Comparison of ENCODE assay signal across 8 cellular contexts in the genomic region with DNA sequence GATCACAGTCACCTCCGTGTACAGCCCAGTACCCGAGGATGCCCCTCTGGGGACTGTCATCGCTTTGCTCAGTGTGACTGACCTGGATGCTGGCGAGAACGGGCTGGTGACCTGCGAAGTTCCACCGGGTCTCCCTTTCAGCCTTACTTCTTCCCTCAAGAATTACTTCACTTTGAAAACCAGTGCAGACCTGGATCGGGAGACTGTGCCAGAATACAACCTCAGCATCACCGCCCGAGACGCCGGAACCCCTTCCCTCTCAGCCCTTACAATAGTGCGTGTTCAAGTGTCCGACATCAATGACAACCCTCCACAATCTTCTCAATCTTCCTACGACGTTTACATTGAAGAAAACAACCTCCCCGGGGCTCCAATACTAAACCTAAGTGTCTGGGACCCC. TPM values are rescaled to one million over a fixed set of nuclear protein-coding genes. Genes with fewer than 3 reads are reported as not detected.
DNase-seq lines count a peak whose midpoint lies in the region; ATAC-seq and TF ChIP-seq lines count a peak whose summit lies in the region.

No MANE protein-coding gene starts in this region.

- DNase-seq in fibroblast of lung (ENCODE audit: low read depth in 2 of 2) (no peak), psoas muscle (no peak), GM03348 (ENCODE audit: low spot score) (no peak), GM10266 (ENCODE audit: extremely low spot score) (no peak), NCI-H2227 (lab: John Stamatoyannopoulos, UW; ENCODE audit: unreplicated experiment) (no peak)

- peak overlapping the region; percentile 72 for H3K4me2 ChIP-seq in SU-DHL-6 (ENCODE audit: low read depth, low read length, poor library complexity, severe bottlenecking)
- peak overlapping the region; percentile 89 for H3K4me2 ChIP-seq in fibroblast of lung (ENCODE audit: extremely low read depth, insufficient read depth, low read length)

- TF ChIP-seq CTCF in SU-DHL-6 (IDR thresholded peaks at IDR 0.05; ENCODE audit: insufficient read depth, low read length, poor library complexity, severe bottlenecking) (no peak), fibroblast of lung (conservative IDR thresholded peaks at IDR 0.05 in 1 of 2, IDR thresholded peaks at IDR 0.05 in 1 of 2; ENCODE audit: low read depth in 1 of 2, low read length in 2 of 2) (no peak), psoas muscle (IDR thresholded peaks at IDR 0.05) (no peak), GM10266 (IDR thresholded peaks at IDR 0.05; ENCODE audit: control insufficient read depth, insufficient read depth, low read depth, missing control alignments) (no peak)

- no peaks in the 10 kb centered on the region for H3K9me2 ChIP-seq in SU-DHL-6 (replicated peaks; ENCODE audit: insufficient read depth, low read length)

- H3K4me3 ChIP-seq in SU-DHL-6 (ENCODE audit: insufficient read depth, low read length, poor library complexity, severe bottlenecking) (peak overlapping the region; percentile 54), fibroblast of lung (replicated peaks in 1 of 4; ENCODE audit: control extremely low read depth in 1 of 4, insufficient read depth in 1 of 4, low read depth in 3 of 4, low read length in 4 of 4) (peak overlapping the region; percentile 76 to 95 (median 84)), psoas muscle (peak overlapping the region; percentile 77)

- H2AFZ ChIP-seq in SU-DHL-6 (ENCODE audit: low read depth, low read length, severe bottlenecking) (no peak overlapping the region), fibroblast of lung (ENCODE audit: low read length) (no peak overlapping the region)

- H3K36me3 ChIP-seq in ES-I3 (ENCODE audit: insufficient read depth, low read length): no peaks in the 10 kb centered on the region
- no peaks in the 10 kb centered on the region for H3K36me3 ChIP-seq in SU-DHL-6 (ENCODE audit: low read length)
- peaks cover 1% of the 10 kb centered on the region for H3K36me3 ChIP-seq in fibroblast of lung (ENCODE audit: control insufficient read depth, insufficient read depth, low read length)
- H3K36me3 ChIP-seq in psoas muscle (ENCODE audit: insufficient read depth in 1 of 2, low read depth in 1 of 2): no peaks in the 10 kb centered on the region

- no peaks in the 10 kb centered on the region for H3K27me3 ChIP-seq in SU-DHL-6 (ENCODE audit: low read length)
- no peaks in the 10 kb centered on the region for H3K27me3 ChIP-seq in fibroblast of lung (ENCODE audit: control insufficient read depth, insufficient read depth, low read length)
- peaks cover 0 to 6% (median 0%) of the 10 kb centered on the region in 3 donors for H3K27me3 ChIP-seq in psoas muscle (ENCODE audit: insufficient read depth in 3 of 3, low read length in 2 of 3)

- peaks cover 62% of the 10 kb centered on the region for H3K79me2 ChIP-seq in SU-DHL-6 (ENCODE audit: insufficient read depth, low read length)
- peaks cover 29% of the 10 kb centered on the region for H3K79me2 ChIP-seq in fibroblast of lung (ENCODE audit: control insufficient read depth, insufficient read depth, low read length)

- 18 to 27% (median 18%) methylated on average over 17 of the region's 17 CpGs for WGBS in psoas muscle, 3 donors

- intact Hi-C loops in psoas muscle (cut with DNase I): loop anchor here (5.0 kb wide), 2 partner anchors 35 to 45 kb away; a partner anchor contains a TSS

- H3K9me3 ChIP-seq in ES-I3 (ENCODE audit: control insufficient read depth, insufficient read depth, low read length) (no peaks in the 10 kb centered on the region), SU-DHL-6 (ENCODE audit: insufficient read depth, low read length) (no peaks in the 10 kb centered on the region), fibroblast of lung (ENCODE audit: control insufficient read depth, insufficient read depth, low read depth, low read length) (no peaks in the 10 kb centered on the region), psoas muscle (no peaks in the 10 kb centered on the region)

- H3K9ac ChIP-seq in ES-I3 (ENCODE audit: low read depth, low read length) (peak overlapping the region; percentile 66; the same call in 1 of the 2 replicates), SU-DHL-6 (ENCODE audit: low read length) (peak overlapping the region; percentile 70), fibroblast of lung (ENCODE audit: insufficient read depth, low read length) (no peak overlapping the region)

- ATAC-seq in psoas muscle (no peak), GM18909 (IDR thresholded peaks at IDR 0.05; ENCODE audit: poor library complexity, unreplicated experiment) (no peak)

- H4K20me1 ChIP-seq in SU-DHL-6 (ENCODE audit: low read depth, low read length): no peaks in the 10 kb centered on the region
- peaks cover 3% of the 10 kb centered on the region for H4K20me1 ChIP-seq in fibroblast of lung (ENCODE audit: control insufficient read depth, extremely low read depth, insufficient read depth, low read length)

- H3F3A ChIP-seq in SU-DHL-6 (ENCODE audit: insufficient read depth): peaks cover 5% of the 10 kb centered on the region

- H3K4me1 ChIP-seq in ES-I3 (ENCODE audit: insufficient read depth, low read length) (no peaks in the 10 kb centered on the region), fibroblast of lung (ENCODE audit: control insufficient read depth, extremely low read depth, insufficient read depth, low read length) (peaks cover 14% of the 10 kb centered on the region), psoas muscle (peaks cover 38% of the 10 kb centered on the region)

- H3K27ac ChIP-seq in SU-DHL-6 (ENCODE audit: low read depth, low read length) (peak overlapping the region; percentile 61), fibroblast of lung (ENCODE audit: insufficient read depth, low read length) (peak overlapping the region; percentile 83), psoas muscle (no peak overlapping the region)

RNA-seq across cellular contexts. Expression of a gene that starts 1.4 kb away (rescaled TPM):
- total RNA-seq in fibroblast of lung (59.0 and 63.4 TPM in 2 replicates), psoas muscle (10 to 100 TPM in 3 of 4 donors, 1 to 10 TPM in 1; 7.3 to 25.2 (median 14.2) TPM)
- polyA plus RNA-seq in fibroblast of lung (106 and 109 TPM in 2 replicates), psoas muscle (10 to 100 TPM in 1 of 3 donors, 1 to 10 TPM in 2; 8.6 to 22.3 (median 9.0) TPM)
- polyA plus RNA-seq in fibroblast of lung (2012): 155 and 185 TPM in 2 replicates
- 188 and 308 TPM in 2 replicates for polyA minus RNA-seq in fibroblast of lung (ENCODE audit: low replicate concordance)

RNA-seq across cellular contexts. Expression of a gene that starts 7.7 kb away (rescaled TPM):
- total RNA-seq in fibroblast of lung (1.5 and 3.0 TPM in 2 replicates), psoas muscle (1 to 10 TPM in 1 of 4 donors, under 1 TPM in 3; 0.36 to 1.2 (median 0.65) TPM)
- polyA plus RNA-seq in fibroblast of lung (0.48 and 0.76 TPM in 2 replicates), psoas muscle (under 1 TPM in 2 of 3 donors, not detected in 1; 0.06 to 0.18 TPM)
- 0.41 and 0.48 TPM in 2 replicates for polyA plus RNA-seq in fibroblast of lung (2012)
- polyA minus RNA-seq in fibroblast of lung (ENCODE audit: low replicate concordance): 5.7 and 7.8 TPM in 2 replicates

RNA-seq across cellular contexts. Expression of a gene that starts 11.7 kb away (rescaled TPM):
- total RNA-seq in fibroblast of lung (1.3 and 2.6 TPM in 2 replicates), psoas muscle (1 to 10 TPM in 1 of 4 donors, under 1 TPM in 3; 0.49 to 1.2 (median 0.65) TPM)
- polyA plus RNA-seq in fibroblast of lung (0.97 and 1.1 TPM in 2 replicates), psoas muscle (under 1 TPM in 2 of 3 donors, not detected in 1; 0.08 to 0.95 TPM)
- polyA plus RNA-seq in fibroblast of lung (2012): 0.82 and 1.0 TPM in 2 replicates
- 5.9 and 6.7 TPM in 2 replicates for polyA minus RNA-seq in fibroblast of lung (ENCODE audit: low replicate concordance)

RNA-seq across cellular contexts. Expression of a gene that starts 46.9 kb away (rescaled TPM):
- total RNA-seq in fibroblast of lung: 9.2 and 13.7 TPM in 2 replicates
- 11.9 and 14.1 TPM in 2 replicates for polyA plus RNA-seq in fibroblast of lung
- 18.6 and 21.1 TPM in 2 replicates for polyA plus RNA-seq in fibroblast of lung (2012)
- 16.6 and 20.2 TPM in 2 replicates for polyA minus RNA-seq in fibroblast of lung (ENCODE audit: low replicate concordance)
- total RNA-seq in psoas muscle: 1 to 10 TPM; 2.6 to 6.9 (median 3.6) TPM
- polyA plus RNA-seq in psoas muscle: under 1 TPM; 0.38 to 0.56 (median 0.39) TPM

RNA-seq across cellular contexts. Expression of a gene that starts 56.3 kb away (rescaled TPM):
- total RNA-seq in fibroblast of lung (5.9 and 8.6 TPM in 2 replicates), psoas muscle (1 to 10 TPM in 3 of 4 donors, under 1 TPM in 1; 0.94 to 4.4 (median 2.9) TPM)
- polyA plus RNA-seq in fibroblast of lung (4.7 and 10.8 TPM in 2 replicates), psoas muscle (under 1 TPM; 0.21 to 0.72 (median 0.45) TPM)
- 5.3 and 9.2 TPM in 2 replicates for polyA plus RNA-seq in fibroblast of lung (2012)
- polyA minus RNA-seq in fibroblast of lung (ENCODE audit: low replicate concordance): 11.5 and 21.3 TPM in 2 replicates
